In genomic region chr1:15206418-15207030, GRCh38 we compare ENCODE assay signal across 13 cellular contexts. TPM values are rescaled to one million over a fixed set of nuclear protein-coding genes. Genes with fewer than 3 reads are reported as not detected.
DNase-seq lines count a peak whose midpoint lies in the region; FAIRE-seq and TF ChIP-seq lines count a peak whose summit lies in the region.
"Had no signal": no experiment of that assay in that cellular context is flagged by ENCODE, and none has a peak within 500 bp of the region (broad histone marks: within the 10 kb centered on the region; RNA-seq: fewer than 3 reads in every experiment).

No MANE protein-coding gene starts in this region.

- DNase-seq in A172 (ENCODE audit: low spot score): peak; percentile 45
- peak; percentile 36 for DNase-seq in HuH-7 (ENCODE audit: low spot score)
- DNase-seq in bronchial epithelial cell (ENCODE audit: low read depth): peak; percentile 52
- DNase-seq in left kidney (ENCODE audit: low read depth, low spot score): peak; percentile 86
- DNase-seq in activated CD4-positive, alpha-beta T cell treated with anti-CD3 and anti-CD28 coated beads for 4 hours: no peak
- no peak for DNase-seq in activated gamma-delta T cell (lab: John Stamatoyannopoulos, UW)
- DNase-seq in WERI-Rb-1: no peak
- DNase-seq in NCI-H748 treated with DMSO at 0.1 percent for 48 hours (lab: John Stamatoyannopoulos, UW): no peak
- DNase-seq: brain microvascular endothelial cell, GF-D8, NCI-H2171 treated with DMSO at 0.1 percent for 48 hours had no signal

- H3K27me3 ChIP-seq in bronchial epithelial cell (ENCODE audit: control insufficient read depth, insufficient read depth, low read length) (no peaks in the 10 kb centered on the region), WERI-Rb-1 (ENCODE audit: insufficient read depth, low read depth, severe bottlenecking) (no peaks in the 10 kb centered on the region)
- H3K27me3 ChIP-seq: brain microvascular endothelial cell, suprapubic skin had no signal

- peaks cover 3% of the 10 kb centered on the region for H3K36me3 ChIP-seq in bronchial epithelial cell (ENCODE audit: control insufficient read depth, insufficient read depth, low read length)
- no peaks in the 10 kb centered on the region; the same call in none of the 2 replicates for H3K36me3 ChIP-seq in WERI-Rb-1
- H3K36me3 ChIP-seq: brain microvascular endothelial cell, suprapubic skin had no signal

- no peak overlapping the region for H3K27ac ChIP-seq in WERI-Rb-1
- H3K27ac ChIP-seq: brain microvascular endothelial cell, suprapubic skin had no signal

- TF ChIP-seq CTCF in bronchial epithelial cell (IDR thresholded peaks at IDR 0.05; ENCODE audit: insufficient read depth, low read length, severe bottlenecking) (no peak), WERI-Rb-1 (IDR thresholded peaks at IDR 0.05; ENCODE audit: low read depth, low read length) (no peak)

- H3K4me3 ChIP-seq in bronchial epithelial cell (ENCODE audit: low read depth, low read length) (no peak overlapping the region), WERI-Rb-1 (ENCODE audit: low read depth, low read length) (no peak overlapping the region)
- H3K4me3 ChIP-seq: suprapubic skin had no signal

- FAIRE-seq in bronchial epithelial cell (lab: Jason Lieb, UNC): no peak
- FAIRE-seq: TTC549 had no signal

- no peaks in the 10 kb centered on the region for H3K9me3 ChIP-seq in WERI-Rb-1 (ENCODE audit: severe bottlenecking)
- H3K9me3 ChIP-seq: suprapubic skin had no signal

RNA-seq across cellular contexts. Expression of gene FHAD1, which starts 40.5 kb away (rescaled TPM):
- 4.6 and 6.0 TPM in 2 replicates for total RNA-seq in A172 (2014; rRNA removed; shearing (Covaris generic))
- 0.13 TPM in 1 of 2 replicates, not detected in the other for total RNA-seq in bronchial epithelial cell

RNA-seq across cellular contexts. Expression of gene TMEM51, which starts 53.0 kb away (rescaled TPM):
- total RNA-seq in A172 (2014; rRNA removed; shearing (Covaris generic)): 8.5 and 10.4 TPM in 2 replicates
- total RNA-seq in bronchial epithelial cell: 5.3 and 6.4 TPM in 2 replicates

Comparison
In these comparisons a context has a peak if more than half of its experiments do, and no peak if none do; other contexts are left out.
1. DNase-seq: peak in A172 (single experiment), HuH-7 (single experiment), bronchial epithelial cell (single experiment) and left kidney (single experiment); none in activated CD4-positive, alpha-beta T cell treated with anti-CD3 and anti-CD28 coated beads for 4 hours (0 of 2), activated gamma-delta T cell (single experiment), WERI-Rb-1 (single experiment) and NCI-H748 treated with DMSO at 0.1 percent for 48 hours (single experiment).